In the genomic region with DNA sequence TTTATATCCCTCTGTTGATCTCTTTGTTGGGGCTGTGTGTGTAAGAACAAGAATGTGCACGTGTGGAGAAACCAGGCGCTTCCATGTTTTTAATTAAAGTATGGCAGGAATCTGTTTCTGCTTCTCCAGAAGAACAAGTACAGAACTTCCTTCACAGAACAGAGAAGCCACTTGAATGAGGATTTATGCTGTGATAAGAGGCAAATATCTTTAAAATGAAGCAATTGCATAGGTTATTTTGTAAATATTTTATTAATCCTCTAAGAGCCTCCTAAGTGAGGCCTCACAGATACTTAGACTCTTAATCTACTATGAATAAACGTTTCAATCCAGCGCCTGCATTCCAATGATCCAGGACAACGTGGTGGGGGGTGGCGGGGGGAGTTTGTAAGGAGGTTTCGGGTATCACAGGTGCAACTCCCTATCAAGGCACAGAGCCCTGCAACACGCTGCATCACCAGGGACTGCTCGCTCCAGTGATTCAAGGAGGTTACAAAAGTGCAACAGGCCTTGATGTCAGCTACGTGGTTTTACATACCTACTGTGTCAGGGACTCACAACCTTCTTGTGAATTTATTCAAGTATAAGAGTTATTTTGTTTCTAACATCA, we compare ENCODE assay signal across 1 cellular context.
TF ChIP-seq lines count a peak whose summit lies in the region.

No MANE protein-coding gene starts in this region.

TF ChIP-seq in IMR-90, 13 proteins besides CTCF, POLR2A, EP300 and RAD21:
- TF ChIP-seq, protein P1, sequence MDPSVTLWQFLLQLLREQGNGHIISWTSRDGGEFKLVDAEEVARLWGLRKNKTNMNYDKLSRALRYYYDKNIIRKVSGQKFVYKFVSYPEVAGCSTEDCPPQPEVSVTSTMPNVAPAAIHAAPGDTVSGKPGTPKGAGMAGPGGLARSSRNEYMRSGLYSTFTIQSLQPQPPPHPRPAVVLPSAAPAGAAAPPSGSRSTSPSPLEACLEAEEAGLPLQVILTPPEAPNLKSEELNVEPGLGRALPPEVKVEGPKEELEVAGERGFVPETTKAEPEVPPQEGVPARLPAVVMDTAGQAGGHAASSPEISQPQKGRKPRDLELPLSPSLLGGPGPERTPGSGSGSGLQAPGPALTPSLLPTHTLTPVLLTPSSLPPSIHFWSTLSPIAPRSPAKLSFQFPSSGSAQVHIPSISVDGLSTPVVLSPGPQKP (IDR thresholded peaks at IDR 0.05; ENCODE audit: borderline replicate concordance, low read depth, low read length): no peak
- TF ChIP-seq CHD1 (IDR thresholded peaks at IDR 0.05; ENCODE audit: low read depth, low read length) (no peak), MAFK (IDR thresholded peaks at IDR 0.05; ENCODE audit: low read depth, low read length) (no peak), MXI1 (IDR thresholded peaks at IDR 0.05; ENCODE audit: borderline replicate concordance, low read depth, low read length) (no peak), SMC3 (IDR thresholded peaks at IDR 0.05; ENCODE audit: low read depth, low read length) (no peak), CEBPB (IDR thresholded peaks at IDR 0.05; ENCODE audit: low read depth, low read length) (no peak), FOS (IDR thresholded peaks at IDR 0.05; ENCODE audit: low read depth, low read length) (no peak), RCOR1 (IDR thresholded peaks at IDR 0.05; ENCODE audit: insufficient replicate concordance, low read length) (no peak), RFX5 (IDR thresholded peaks at IDR 0.05; ENCODE audit: low read depth, low read length) (no peak)
TF ChIP-seq in IMR-90: peak in this region for 0.
